ENCODE assay signal across 8 cellular contexts in the genomic region with DNA sequence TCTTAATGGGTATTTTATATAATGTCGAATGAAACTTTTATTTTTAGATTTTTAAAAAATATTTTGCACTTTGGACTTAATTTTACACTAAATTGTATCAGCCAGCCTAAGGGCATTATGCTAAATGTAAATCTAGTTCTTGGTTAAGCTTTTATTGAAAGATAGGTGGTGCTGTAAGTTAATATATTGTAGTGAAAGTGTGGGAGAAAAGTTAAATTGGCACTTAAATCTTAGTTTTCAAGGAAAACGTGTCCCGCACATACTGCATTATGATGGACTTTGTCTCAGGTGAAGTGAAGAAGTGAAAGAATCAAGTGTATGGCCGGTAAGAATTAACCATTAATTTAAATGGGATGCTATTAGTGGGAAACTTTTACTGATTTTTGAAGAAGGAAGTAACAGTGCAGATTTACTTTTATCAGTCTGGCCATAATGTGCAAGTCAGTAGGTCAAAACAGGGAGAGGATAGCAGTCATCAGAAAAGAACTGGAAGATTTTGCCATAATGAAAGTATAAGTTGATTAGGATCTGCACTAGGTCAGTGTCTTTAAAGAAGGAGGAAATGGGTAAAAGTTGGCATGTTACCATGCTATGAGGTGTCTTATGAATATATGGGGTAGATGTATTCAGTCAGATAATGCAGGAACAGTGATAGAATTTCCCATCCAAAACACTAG.
DNase-seq lines count a peak whose midpoint lies in the region; ATAC-seq and TF ChIP-seq lines count a peak whose summit lies in the region.

No MANE protein-coding gene starts in this region.

- CTCF ChIA-PET in BJ (lab: Yijun Ruan, JAX) = interaction anchor here (0.7 to 3.0 kb wide), 6 partner anchors 142 to 394 kb away, joined by 3 to 16 read pairs (median 3); no protein-coding TSS in a partner anchor

- H3K4me3 ChIP-seq in BJ (ENCODE audit: low read depth, low read length) = no peak overlapping the region

- peak; percentile 36 for TF ChIP-seq CTCF in BJ (IDR thresholded peaks at IDR 0.05; ENCODE audit: insufficient read depth, low read depth, low read length)
- peak; percentile 82 for TF ChIP-seq CTCF in HFFc6 (IDR thresholded peaks at IDR 0.05)

- peak; percentile 52 for ATAC-seq in activated T-helper 17 cell treated with anti-CD3 and anti-CD28 coated beads, Interleukin-2, amount 50 U/mL, for 72 hours (replicated peaks)

- POLR2A ChIA-PET in BJ (lab: Charles Lee) = no interaction called here

- peak overlapping the region; percentile 25; the same call in 1 of the 2 replicates for H3K4me3 Mint-ChIP-seq in HFFc6
- peak overlapping the region; percentile 54 for H3K4me3 Mint-ChIP-seq in activated T-helper 17 cell treated with anti-CD3 and anti-CD28 coated beads, Interleukin-2, amount 50 U/mL, for 72 hours

- peaks cover 2% of the 10 kb centered on the region; the same call in 1 of the 2 replicates for H3K27me3 Mint-ChIP-seq in HFFc6 (ENCODE audit: insufficient read depth)
- H3K27me3 Mint-ChIP-seq in activated T-helper 17 cell treated with anti-CD3 and anti-CD28 coated beads, Interleukin-2, amount 50 U/mL, for 72 hours = no peaks in the 10 kb centered on the region

- H3K36me3 Mint-ChIP-seq in HFFc6 (ENCODE audit: low read depth) = peaks cover 7% of the 10 kb centered on the region
- H3K36me3 Mint-ChIP-seq in activated T-helper 17 cell treated with anti-CD3 and anti-CD28 coated beads, Interleukin-2, amount 50 U/mL, for 72 hours (ENCODE audit: low read depth) = peaks cover 7% of the 10 kb centered on the region

- H3K36me3 ChIP-seq in BJ (ENCODE audit: control insufficient read depth, insufficient read depth, low read length) = no peaks in the 10 kb centered on the region

- intact Hi-C loops in posterior vena cava (cut with DNase I) = loop anchor here in 1 of 2 donors (5.0 kb wide), 1 partner anchor 394 kb away; no protein-coding TSS in a partner anchor

- H3K4me1 Mint-ChIP-seq in HFFc6 (ENCODE audit: low read depth) = peaks cover 41% of the 10 kb centered on the region
- H3K4me1 Mint-ChIP-seq in activated T-helper 17 cell treated with anti-CD3 and anti-CD28 coated beads, Interleukin-2, amount 50 U/mL, for 72 hours = peaks cover 20% of the 10 kb centered on the region

- no peak for DNase-seq in BJ (ENCODE audit: low read depth)
- peak; percentile 18 for DNase-seq in HFFc6
- DNase-seq in left kidney (ENCODE audit: low read depth, low spot score) = peak; percentile 14
- no peak for DNase-seq in NCI-H2196 treated with DMSO at 0.1 percent for 48 hours (lab: John Stamatoyannopoulos, UW; ENCODE audit: unreplicated experiment)
- DNase-seq in activated effector memory CD4-positive, alpha-beta T cell treated with Interleukin-2 at 50 U/mL for 16 hours = no peak
- no peak for DNase-seq in posterior vena cava (ENCODE audit: low spot score)
- DNase-seq in NCI-H187 treated with DMSO at 0.1 percent for 48 hours (lab: John Stamatoyannopoulos, UW) = no peak

- H3K27me3 ChIP-seq in BJ (ENCODE audit: control insufficient read depth, insufficient read depth, low read length) = no peaks in the 10 kb centered on the region

- H3K27ac Mint-ChIP-seq in HFFc6 = peak overlapping the region; percentile 62
- peak overlapping the region; percentile 25 for H3K27ac Mint-ChIP-seq in activated T-helper 17 cell treated with anti-CD3 and anti-CD28 coated beads, Interleukin-2, amount 50 U/mL, for 72 hours

- H3K9me3 Mint-ChIP-seq in HFFc6 = no peaks in the 10 kb centered on the region
- no peaks in the 10 kb centered on the region for H3K9me3 Mint-ChIP-seq in activated T-helper 17 cell treated with anti-CD3 and anti-CD28 coated beads, Interleukin-2, amount 50 U/mL, for 72 hours

Comparison
In these comparisons a context has a peak if more than half of its experiments do, and no peak if none do; other contexts are left out.
1. DNase-seq: peak in HFFc6 (single experiment) and left kidney (single experiment); none in BJ (single experiment), NCI-H2196 treated with DMSO at 0.1 percent for 48 hours (single experiment), activated effector memory CD4-positive, alpha-beta T cell treated with Interleukin-2 at 50 U/mL for 16 hours (single experiment), posterior vena cava (single experiment) and NCI-H187 treated with DMSO at 0.1 percent for 48 hours (single experiment).